ENCODE assay signal across 20 cellular contexts in genomic region chr10:2279666-2280065, GRCh38.
"Had no signal": no experiment of that assay in that cellular context is flagged by ENCODE, and none has a peak within 500 bp of the region (broad histone marks: within the 10 kb centered on the region; RNA-seq: fewer than 3 reads in every experiment).

No MANE protein-coding gene starts in this region.

- H3K9me3 ChIP-seq: colonic mucosa, gastrocnemius medialis, thyroid gland had no signal

- H3K27ac ChIP-seq: brain microvascular endothelial cell, colonic mucosa, gastrocnemius medialis, heart right ventricle, thyroid gland had no signal

- H3K4me3 ChIP-seq: colonic mucosa, gastrocnemius medialis, heart right ventricle, lung, thyroid gland had no signal

- H3K36me3 ChIP-seq: brain microvascular endothelial cell, colonic mucosa, gastrocnemius medialis, heart right ventricle, thyroid gland had no signal

- ATAC-seq: activated CD4-positive, CD25-positive, alpha-beta regulatory T cell treated with anti-CD3 and anti-CD28 coated beads, Interleukin-2, amount 50 U/mL, for 24 hours; activated CD8-positive, alpha-beta T cell treated with anti-CD3 and anti-CD28 coated beads, Interleukin-2, amount 10 ng/mL, durations not matched to agents 7 days and 5 days; gastrocnemius medialis; heart right ventricle; left colon; natural killer cell treated with Interleukin-12 subunit alpha and Interleukin-12 subunit beta and Interleukin-15 and Interleukin-18, amount 100 ng/mL, for 72 hours had no signal

- DNase-seq: activated CD4-positive, alpha-beta T cell treated with anti-CD3 and anti-CD28 coated beads, Interleukin-2, amount 10 ng/mL, durations not matched to agents 7 days and 5 days; activated CD8-positive, alpha-beta T cell treated with anti-CD3 and anti-CD28 coated beads, Interleukin-2, amount 10 ng/mL, durations not matched to agents 7 days and 5 days; activated naive CD4-positive, alpha-beta T cell treated with anti-CD3 and anti-CD28 coated beads for 36 hours; activated T-cell treated with anti-CD3 and anti-CD28 coated beads, Interleukin-2, amount 50 U/mL, for 24 hours; brain microvascular endothelial cell; central memory CD4-positive, alpha-beta T cell; colonic mucosa; gastrocnemius medialis; heart right ventricle; immature natural killer cell; left colon; nucleus accumbens; posterior cingulate gyrus; stimulated activated CD8-positive, alpha-beta memory T cell treated with anti-CD3 and anti-CD28 coated beads, Interleukin-4, amount 100 ng/mL, for 48 hours; stimulated activated naive CD4-positive, alpha-beta T cell; T1000; thyroid gland had no signal

- H3K4me1 ChIP-seq: colonic mucosa, gastrocnemius medialis, heart right ventricle, thyroid gland had no signal

- H3K27me3 ChIP-seq: brain microvascular endothelial cell, colonic mucosa, gastrocnemius medialis, heart right ventricle, thyroid gland had no signal
